In the genomic region with DNA sequence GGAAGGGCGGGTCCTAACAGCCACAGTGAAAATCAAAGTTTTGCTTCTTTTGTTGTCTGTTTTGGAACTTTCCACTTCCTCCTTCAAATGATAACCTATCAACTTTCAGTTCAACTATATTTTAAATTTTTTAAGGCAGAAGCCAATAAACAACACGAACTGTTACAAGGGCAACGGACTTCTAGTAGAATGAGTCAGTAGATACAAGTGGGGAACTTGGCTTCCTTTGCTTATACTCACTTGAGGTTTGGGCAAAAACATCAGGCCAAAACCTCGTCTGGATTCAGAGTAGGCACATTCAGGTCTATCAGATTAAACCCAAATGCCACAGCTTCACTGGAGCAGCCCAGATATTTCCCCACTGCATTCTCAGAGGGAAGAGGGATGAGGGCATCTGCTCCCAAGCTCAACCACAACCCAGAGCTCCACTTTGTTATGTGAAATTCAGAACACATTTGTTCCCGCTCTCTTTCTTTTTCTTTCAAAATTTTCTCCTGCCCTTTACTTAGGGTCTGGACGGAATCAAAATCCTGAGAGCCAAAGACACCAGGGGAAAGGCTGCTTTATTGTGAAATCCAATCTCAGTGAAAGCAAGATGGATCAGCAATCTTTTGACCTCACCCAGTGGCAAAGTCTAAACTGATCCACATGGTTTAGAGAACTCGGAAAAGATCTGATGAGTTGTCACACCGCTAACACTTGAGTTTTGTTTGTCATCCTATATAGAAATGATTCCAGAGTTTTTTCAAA, we compare ENCODE assay signal across 8 cellular contexts.
DNase-seq lines count a peak whose midpoint lies in the region; ATAC-seq and TF ChIP-seq lines count a peak whose summit lies in the region.

No MANE protein-coding gene starts in this region.

- H3K4me1 ChIP-seq in SJSA1 (replicated peaks): peaks cover 30% of the 10 kb centered on the region
- H3K4me1 ChIP-seq in thoracic aorta (ENCODE audit: control insufficient read depth in 1 of 2, low read depth in 2 of 2): no peaks in the 10 kb centered on the region

- H3K27me3 Mint-ChIP-seq in activated T-cell treated with anti-CD3 and anti-CD28 coated beads, Interleukin-2, amount 50 U/mL, for 24 hours: no peaks in the 10 kb centered on the region

- peak overlapping the region; percentile 16 for H3K4me3 Mint-ChIP-seq in activated T-cell treated with anti-CD3 and anti-CD28 coated beads, Interleukin-2, amount 50 U/mL, for 24 hours

- no peak for TF ChIP-seq CTCF in thoracic aorta (IDR thresholded peaks at IDR 0.05)

- no peak for DNase-seq in activated T-cell treated with anti-CD3 and anti-CD28 coated beads, Interleukin-2, amount 50 U/mL, for 24 hours
- DNase-seq in activated T-cell treated with anti-CD3 and anti-CD28 coated beads, Interleukin-2, amount 50 U/mL, for 1 hour: no peak
- DNase-seq in SJSA1 (ENCODE audit: low read depth in 1 of 2, low spot score in 2 of 2) (peak in 1 of 2 experiments; percentile 38), Right ventricle myocardium superior (no peak), thoracic aorta (ENCODE audit: low spot score) (no peak), anterior cingulate cortex (lab: John Stamatoyannopoulos, UW) (no peak), Ammon's horn (ENCODE audit: low spot score) (no peak)

- H3K9me3 Mint-ChIP-seq in activated T-cell treated with anti-CD3 and anti-CD28 coated beads, Interleukin-2, amount 50 U/mL, for 24 hours: no peaks in the 10 kb centered on the region

- no peaks in the 10 kb centered on the region for H3K9me3 ChIP-seq in SJSA1 (replicated peaks)
- H3K9me3 ChIP-seq in thoracic aorta: no peaks in the 10 kb centered on the region

- H3K36me3 Mint-ChIP-seq in activated T-cell treated with anti-CD3 and anti-CD28 coated beads, Interleukin-2, amount 50 U/mL, for 24 hours (ENCODE audit: low read depth): peaks cover 2% of the 10 kb centered on the region

- peaks cover 12% of the 10 kb centered on the region for H3K4me1 Mint-ChIP-seq in activated T-cell treated with anti-CD3 and anti-CD28 coated beads, Interleukin-2, amount 50 U/mL, for 24 hours (ENCODE audit: low read depth)

- H3K27ac ChIP-seq in SJSA1: peak overlapping the region; percentile 49
- no peak overlapping the region for H3K27ac ChIP-seq in thoracic aorta

- H3K36me3 ChIP-seq in SJSA1: no peaks in the 10 kb centered on the region
- no peaks in the 10 kb centered on the region for H3K36me3 ChIP-seq in thoracic aorta

- H3K4me3 ChIP-seq in SJSA1 (no peak overlapping the region), thoracic aorta (no peak overlapping the region)

- no peaks in the 10 kb centered on the region for H3K27me3 ChIP-seq in SJSA1 (replicated peaks)
- H3K27me3 ChIP-seq in thoracic aorta (replicated peaks; ENCODE audit: insufficient read depth): no peaks in the 10 kb centered on the region

- intact Hi-C loops in Right ventricle myocardium superior (cut with DNase I): no loop called here

- H3K27ac Mint-ChIP-seq in activated T-cell treated with anti-CD3 and anti-CD28 coated beads, Interleukin-2, amount 50 U/mL, for 24 hours: peak overlapping the region; percentile 81

- ATAC-seq in Right ventricle myocardium superior (ENCODE audit: poor library complexity): peak; percentile 87
- ATAC-seq in thoracic aorta (ENCODE audit: insufficient number of reproducible peaks, low FRiP score, low read depth): peak; percentile 63
- ATAC-seq in GM21786 (IDR thresholded peaks at IDR 0.05; ENCODE audit: unreplicated experiment): no peak
